ENCODE assay signal across 8 cellular contexts in the genomic region with DNA sequence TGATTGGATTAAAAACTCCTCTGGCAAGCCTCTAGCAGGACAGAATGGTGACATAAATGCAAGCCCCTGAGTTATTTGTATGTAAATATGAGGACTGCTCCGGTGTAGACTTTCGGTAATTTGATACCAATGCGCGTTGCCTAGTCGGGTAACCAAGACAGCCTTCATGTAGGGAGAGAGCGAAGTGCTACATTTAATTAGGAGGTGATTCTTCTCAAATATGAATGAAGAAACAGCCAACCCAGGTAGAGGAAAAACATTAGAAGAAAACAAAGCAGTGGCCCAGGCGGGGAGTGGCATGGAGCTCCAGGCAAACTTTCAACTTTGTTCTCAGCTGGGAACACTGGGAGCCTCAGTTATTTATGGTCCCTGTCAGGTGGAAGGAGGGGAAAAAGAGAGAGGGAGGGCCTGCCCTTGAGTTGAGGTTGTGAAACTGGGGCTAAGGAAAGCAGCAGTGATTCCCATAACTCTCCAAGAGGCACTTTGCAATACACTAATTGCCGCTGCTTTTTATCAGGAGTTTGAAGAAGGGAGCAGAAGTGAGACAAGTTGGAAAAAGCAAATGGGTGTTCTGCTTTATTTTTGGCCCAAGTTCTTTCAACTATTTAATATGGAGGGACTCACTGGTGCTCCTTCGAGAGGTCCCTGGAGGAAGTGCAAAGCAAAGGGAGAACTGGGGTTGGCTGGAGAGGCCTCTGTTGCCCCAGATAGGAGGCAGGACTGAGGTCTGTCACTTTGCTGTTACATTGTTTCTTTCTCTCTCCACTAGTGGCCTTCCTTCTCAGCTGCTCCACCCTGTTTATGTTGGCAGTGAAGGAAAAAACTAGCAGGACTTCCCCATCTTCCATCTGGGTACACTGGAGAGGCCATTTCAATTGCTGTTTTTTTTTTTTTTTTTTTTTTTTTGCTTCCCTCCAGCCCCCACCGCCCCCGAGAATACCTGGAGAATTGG.
DNase-seq lines count a peak whose midpoint lies in the region; ATAC-seq, FAIRE-seq and TF ChIP-seq lines count a peak whose summit lies in the region.

No MANE protein-coding gene starts in this region.

- peak overlapping the region in 9 of 10 donors; percentile 4 to 41 (median 33) for H3K4me3 ChIP-seq in heart right ventricle

- TF ChIP-seq POLR2A in H54 (IDR thresholded peaks at IDR 0.05; ENCODE audit: low read depth, low read length) = no peak

- intact Hi-C loops in heart right ventricle (cut with DNase I) = no loop called here

- DNase-seq in H54 (ENCODE audit: insufficient read length, low spot score) (peak; percentile 30), NCI-H82 (lab: John Stamatoyannopoulos, UW) (peak; percentile 86), heart right ventricle (peak; percentile 11 to 34), retina (peak; percentile 60), GDM1 (lab: John Stamatoyannopoulos, UW) (no peak), D721Med (ENCODE audit: insufficient read length, low spot score) (no peak), CD1c-positive myeloid dendritic cell (ENCODE audit: extremely low spot score) (no peak)

- H3K27me3 ChIP-seq in heart right ventricle = no peaks in the 10 kb centered on the region

- TF ChIP-seq CTCF in heart right ventricle (IDR thresholded peaks at IDR 0.05) (no peak), D721Med (IDR thresholded peaks at IDR 0.05; ENCODE audit: insufficient read depth, missing control alignments) (no peak)

- peaks cover 0 to 4% (median 0%) of the 10 kb centered on the region in 9 donors for H3K36me3 ChIP-seq in heart right ventricle

- peak overlapping the region; percentile 27 to 81 (median 68) for H3K27ac ChIP-seq in heart right ventricle

- FAIRE-seq in H54 (lab: Jason Lieb, UNC) (no peak), D721Med (lab: Jason Lieb, UNC) (no peak)

- peaks cover 0 to 29% (median 9%) of the 10 kb centered on the region in 9 donors for H3K4me1 ChIP-seq in heart right ventricle

- H3K9me3 ChIP-seq in heart right ventricle = no peaks in the 10 kb centered on the region

- WGBS in heart right ventricle, 2 donors = 34 to 40% methylated on average over 11 of the region's 11 CpGs

- ATAC-seq in heart right ventricle = peak; percentile 68 to 95 (median 89)
- no peak for ATAC-seq in HG02798 (IDR thresholded peaks at IDR 0.05; ENCODE audit: poor library complexity, unreplicated experiment)

Comparison
In these comparisons a context has a peak if more than half of its experiments do, and no peak if none do; other contexts are left out.
1. DNase-seq: peak in H54 (single experiment), NCI-H82 (single experiment), heart right ventricle (2 of 2) and retina (single experiment); none in GDM1 (single experiment), D721Med (single experiment) and CD1c-positive myeloid dendritic cell (single experiment).